In genomic region chr10:79888984-79889383, GRCh38 we compare ENCODE assay signal across 3 cellular contexts. TPM values are rescaled to one million over a fixed set of nuclear protein-coding genes. Genes with fewer than 3 reads are reported as not detected.
"Had no signal": no experiment of that assay in that cellular context is flagged by ENCODE, and none has a peak within 500 bp of the region (broad histone marks: within the 10 kb centered on the region; RNA-seq: fewer than 3 reads in every experiment).

No MANE protein-coding gene starts in this region.

RNA-seq across cellular contexts. Expression of gene SFTPD, which starts 59.9 kb away (rescaled TPM):
- total RNA-seq: activated naive CD8-positive, alpha-beta T cell treated with anti-CD3 and anti-CD28 coated beads, Interleukin-2, amount 10 ng/mL, durations not matched to agents 7 days and 5 days; endothelial cell of umbilical vein; lung microvascular endothelial cell had no signal
- polyA plus RNA-seq: endothelial cell of umbilical vein had no signal
